In the genomic region with DNA sequence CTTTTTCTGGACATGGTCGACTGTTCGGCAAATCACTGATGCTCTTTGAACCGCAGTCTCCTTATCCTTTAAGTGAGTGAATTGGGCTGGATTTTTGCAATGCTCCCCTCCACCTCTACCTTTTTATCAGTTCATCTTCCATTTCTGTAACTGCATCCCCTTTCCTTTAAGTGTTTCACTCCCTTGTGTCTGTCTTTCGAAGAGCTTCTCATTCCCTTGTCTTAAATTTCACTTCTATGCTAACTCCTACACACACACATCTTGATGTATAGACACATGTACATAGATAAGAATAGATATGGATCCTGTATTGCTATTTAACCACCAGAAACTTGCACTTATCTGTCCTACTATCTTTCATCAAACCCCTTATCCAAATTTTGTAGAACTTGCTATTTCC, we compare ENCODE assay signal across 22 cellular contexts.
"Had no signal": no experiment of that assay in that cellular context is flagged by ENCODE, and none has a peak within 500 bp of the region (broad histone marks: within the 10 kb centered on the region; RNA-seq: fewer than 3 reads in every experiment).

No MANE protein-coding gene starts in this region.

- H3K4me3 ChIP-seq: SK-N-MC had no signal

- H3K9me3 ChIP-seq: SJCRH30 had no signal

- DNase-seq: KBM-7; MV-4-11; NCI-H1048; NCI-H1105; NCI-H1417 treated with DMSO at 0.1 percent for 48 hours; NCI-H146; NCI-H1694 treated with DMSO at 0.1 percent for 48 hours; NCI-H1930; NCI-H2081; NCI-H2107; NCI-H2227 treated with DMSO at 0.1 percent for 48 hours; NCI-H446; NCI-H510A; NCI-H524 treated with DMSO at 0.1 percent for 48 hours; NCI-H69; NCI-H774; NK-92 treated with Interleukin-12 subunit alpha and Interleukin-12 subunit beta, amount 100 ng/mL, for 24 hours; RPMI8226; SHP77 had no signal

- H3K4me1 ChIP-seq: SJCRH30 had no signal

- H3K4me3 Mint-ChIP-seq: IgD-negative memory B cell had no signal

- H3K36me3 ChIP-seq: SJCRH30 had no signal

- H3K27ac ChIP-seq: SK-N-MC had no signal

- H3K27me3 ChIP-seq: SJCRH30 had no signal

- H3K9me3 Mint-ChIP-seq: IgD-negative memory B cell had no signal

- H3K27ac Mint-ChIP-seq: IgD-negative memory B cell had no signal

- H3K27me3 Mint-ChIP-seq: IgD-negative memory B cell had no signal
